15 cellular contexts compared by ENCODE assay signal in the genomic region with DNA sequence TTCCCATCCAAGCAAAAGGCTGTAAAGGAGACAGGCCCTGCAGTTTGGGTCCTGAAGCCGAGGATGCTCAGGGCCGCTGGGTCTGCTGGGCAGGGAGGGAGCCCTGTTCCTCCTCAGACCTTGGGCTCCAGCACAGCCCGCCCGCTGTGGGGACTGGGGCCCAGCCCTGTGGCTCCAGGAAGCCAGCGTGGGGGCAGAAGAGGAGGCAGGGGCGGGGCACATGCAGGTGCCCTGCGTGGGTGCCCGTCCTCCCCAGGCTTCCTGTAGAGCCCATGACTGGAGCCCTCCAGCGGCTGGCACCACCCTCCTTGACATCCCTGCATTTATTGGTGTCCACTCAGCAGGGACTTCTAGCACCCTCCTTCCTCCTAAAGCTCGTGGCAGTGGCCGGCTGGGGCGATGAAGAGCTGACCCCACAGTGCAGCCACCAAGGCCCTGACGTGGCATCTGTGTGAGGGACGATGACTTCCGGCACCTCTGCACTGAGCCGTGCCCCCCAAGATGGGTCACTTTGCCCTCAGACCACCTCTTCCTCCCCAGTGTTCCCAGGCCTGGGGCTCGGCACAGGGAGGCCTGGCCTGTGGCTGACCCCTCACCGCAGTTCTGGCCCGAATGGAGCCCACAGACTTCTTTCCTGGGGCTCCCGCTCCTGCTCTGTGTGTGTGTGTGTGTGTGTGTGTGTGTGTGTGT.
"Had no signal": no experiment of that assay in that cellular context is flagged by ENCODE, and none has a peak within 500 bp of the region (broad histone marks: within the 10 kb centered on the region; RNA-seq: fewer than 3 reads in every experiment).

No MANE protein-coding gene starts in this region.

- ATAC-seq: natural killer cell had no signal

- H3K36me3 Mint-ChIP-seq: activated naive CD4-positive, alpha-beta T cell treated with anti-CD3 and anti-CD28 coated beads, Interleukin-2, amount 50 U/mL, for 72 hours; natural killer cell had no signal

- H3K4me3 Mint-ChIP-seq: activated CD4-positive, alpha-beta T cell treated with anti-CD3 and anti-CD28 coated beads, Interleukin-2, amount 10 ng/mL, durations not matched to agents 7 days and 5 days; dendritic cell treated with granulocyte-macrophage colony-stimulating factor and Interleukin-4, amounts not matched to agents 40 ng/mL and 50 ng/mL, for 4 days; immature natural killer cell; natural killer cell had no signal

- H3K4me3 ChIP-seq: adrenal gland, sigmoid colon, tibial nerve had no signal

- H3K4me1 ChIP-seq: adrenal gland, tibial nerve had no signal

- H3K9me3 Mint-ChIP-seq: activated CD4-positive, alpha-beta T cell treated with anti-CD3 and anti-CD28 coated beads, Interleukin-2, amount 10 ng/mL, durations not matched to agents 7 days and 5 days; activated naive CD4-positive, alpha-beta T cell treated with anti-CD3 and anti-CD28 coated beads, Interleukin-2, amount 50 U/mL, for 72 hours; dendritic cell treated with granulocyte-macrophage colony-stimulating factor and Interleukin-4, amounts not matched to agents 40 ng/mL and 50 ng/mL, for 4 days; immature natural killer cell; natural killer cell had no signal

- H3K27ac Mint-ChIP-seq: activated CD4-positive, alpha-beta T cell treated with anti-CD3 and anti-CD28 coated beads, Interleukin-2, amount 10 ng/mL, durations not matched to agents 7 days and 5 days; activated naive CD4-positive, alpha-beta T cell treated with anti-CD3 and anti-CD28 coated beads, Interleukin-2, amount 50 U/mL, for 72 hours; dendritic cell treated with granulocyte-macrophage colony-stimulating factor and Interleukin-4, amounts not matched to agents 40 ng/mL and 50 ng/mL, for 4 days; natural killer cell had no signal

- DNase-seq: activated CD4-positive, alpha-beta T cell treated with anti-CD3 and anti-CD28 coated beads, Interleukin-2, amount 10 ng/mL, durations not matched to agents 7 days and 5 days; activated gamma-delta T cell treated with Interleukin-2 at 50 U/mL for 16 hours; effector memory CD4-positive, alpha-beta T cell; immature natural killer cell; mesendoderm; natural killer cell; sigmoid colon; stimulated activated CD4-positive, alpha-beta T cell treated with anti-CD3 and anti-CD28 coated beads, Interleukin-1b, Interleukin-23, amount 100 ng/mL, for 48 hours; stimulated activated naive CD4-positive, alpha-beta T cell treated with Interleukin-2 at 50 U/mL for 16 hours; T-helper 1 cell; T-helper 9 cell had no signal

- H3K9me3 ChIP-seq: adrenal gland, sigmoid colon, tibial nerve had no signal

- H3K27me3 ChIP-seq: adrenal gland, sigmoid colon had no signal

- H3K27ac ChIP-seq: adrenal gland, sigmoid colon, tibial nerve had no signal

- H3K27me3 Mint-ChIP-seq: activated CD4-positive, alpha-beta T cell treated with anti-CD3 and anti-CD28 coated beads, Interleukin-2, amount 10 ng/mL, durations not matched to agents 7 days and 5 days had no signal
